ENCODE assay signal across 1 cellular context in genomic region chr2:74507145-74507925, GRCh38.
TF ChIP-seq lines count a peak whose summit lies in the region.

PCGF1 (minus strand) TSS chr2:74507695; CDS start chr2:74507668, 27 bp downstream.

TF ChIP-seq in HepG2, 621 proteins besides CTCF, POLR2A, EP300 and RAD21 (continued from another document and continues in another):
- TF ChIP-seq ZFP82 (CRISPR knock-in tag; IDR thresholded peaks at IDR 0.05; ENCODE audit: borderline replicate concordance) (no peak; the same call in 1 of the 2 replicates), ZNF672 (CRISPR knock-in tag; IDR thresholded peaks at IDR 0.05) (no peak), ADNP (CRISPR knock-in tag; IDR thresholded peaks at IDR 0.05) (no peak), SMAD3 (CRISPR knock-in tag; IDR thresholded peaks at IDR 0.05) (0 out of 2 replicates have a peak, but pooled peaks have one; percentile 15), KLF12 (CRISPR knock-in tag; IDR thresholded peaks at IDR 0.05; ENCODE audit: borderline replicate concordance) (peak; percentile 83; the same call in 1 of the 2 replicates), PAWR (CRISPR knock-in tag; IDR thresholded peaks at IDR 0.05; ENCODE audit: borderline replicate concordance) (0 out of 2 replicates have a peak, but pooled peaks have one; percentile 37), ZFP62 (CRISPR knock-in tag; IDR thresholded peaks at IDR 0.05) (no peak), ZNF670 (CRISPR knock-in tag; IDR thresholded peaks at IDR 0.05; ENCODE audit: borderline replicate concordance) (peak; percentile 56; the same call in 1 of the 2 replicates), FOXC1 (CRISPR knock-in tag; IDR thresholded peaks at IDR 0.05; ENCODE audit: borderline replicate concordance) (0 out of 2 replicates have a peak, but pooled peaks have one; percentile 41), ZNF792 (CRISPR knock-in tag; IDR thresholded peaks at IDR 0.05) (peak; percentile 56; the same call in 1 of the 2 replicates), DNMT1 (CRISPR knock-in tag; IDR thresholded peaks at IDR 0.05) (peak; percentile 98), RNF2 (conservative IDR thresholded peaks at IDR 0.05; ENCODE audit: low read depth) (peak; percentile 59; the same call in 1 of the 2 replicates), NR2F6 (IDR thresholded peaks at IDR 0.05) (peak; percentile 40; the same call in 1 of the 2 replicates), NR2F6 (CRISPR knock-in tag; IDR thresholded peaks at IDR 0.05) (peak; percentile 81), ZNF136 (CRISPR knock-in tag; IDR thresholded peaks at IDR 0.05; ENCODE audit: low read depth) (peak; percentile 79; the same call in 1 of the 2 replicates), ATF7-NPFF (CRISPR knock-in tag; IDR thresholded peaks at IDR 0.05; ENCODE audit: low read depth) (peak; percentile 91), FIP1L1 (IDR thresholded peaks at IDR 0.05; ENCODE audit: borderline replicate concordance, insufficient read depth, low read depth, low read length) (peak; percentile 86; the same call in 1 of the 2 replicates), ZNF296 (CRISPR knock-in tag; conservative IDR thresholded peaks at IDR 0.05) (no peak), PTBP1 (IDR thresholded peaks at IDR 0.05; ENCODE audit: low read depth, low read length, poor library complexity, severe bottlenecking) (peak; percentile 67), HNRNPK (IDR thresholded peaks at IDR 0.05; ENCODE audit: low read depth, low read length, poor library complexity, severe bottlenecking) (peak; percentile 69), ZNF143 (CRISPR knock-in tag; IDR thresholded peaks at IDR 0.05) (peak; percentile 80), MBD4 (IDR thresholded peaks at IDR 0.05; ENCODE audit: borderline replicate concordance, low read length) (no peak), NR2C2 (CRISPR knock-in tag; IDR thresholded peaks at IDR 0.05; ENCODE audit: borderline replicate concordance) (peak; percentile 93), STAT6 (CRISPR knock-in tag; IDR thresholded peaks at IDR 0.05; ENCODE audit: borderline replicate concordance) (peak; percentile 47; the same call in 1 of the 2 replicates), ZNF260 (CRISPR knock-in tag; IDR thresholded peaks at IDR 0.05; ENCODE audit: borderline replicate concordance, low read depth) (no peak; the same call in 1 of the 2 replicates), POGZ (CRISPR knock-in tag; IDR thresholded peaks at IDR 0.05) (peak; percentile 42), THAP8 (CRISPR knock-in tag; IDR thresholded peaks at IDR 0.05; ENCODE audit: borderline replicate concordance) (peak; percentile 27; the same call in 1 of the 2 replicates), ZNF746 (CRISPR knock-in tag; IDR thresholded peaks at IDR 0.05) (peak; percentile 21; the same call in 1 of the 2 replicates), ZNF512B (CRISPR knock-in tag; IDR thresholded peaks at IDR 0.05; ENCODE audit: borderline replicate concordance) (peak; percentile 60; the same call in 1 of the 2 replicates), POLR2G (IDR thresholded peaks at IDR 0.05; ENCODE audit: low read depth, low read length) (peak; percentile 80), GTF3A (CRISPR knock-in tag; conservative IDR thresholded peaks at IDR 0.05) (peak; percentile 89), MTA3 (CRISPR knock-in tag; IDR thresholded peaks at IDR 0.05) (no peak), HNF4A (CRISPR knock-in tag; IDR thresholded peaks at IDR 0.05) (peak; percentile 50), JARID2 (CRISPR knock-in tag; IDR thresholded peaks at IDR 0.05; ENCODE audit: insufficient replicate concordance) (no peak), SMYD3 (CRISPR knock-in tag; IDR thresholded peaks at IDR 0.05) (no peak), ZNF44 (CRISPR knock-in tag; IDR thresholded peaks at IDR 0.05) (peak; percentile 22; the same call in 1 of the 2 replicates), GLI4 (CRISPR knock-in tag; IDR thresholded peaks at IDR 0.05; ENCODE audit: borderline replicate concordance) (no peak; the same call in 1 of the 2 replicates), ZNF382 (CRISPR knock-in tag; IDR thresholded peaks at IDR 0.05; ENCODE audit: borderline replicate concordance) (no peak), ZNF20 (CRISPR knock-in tag; IDR thresholded peaks at IDR 0.05) (no peak)
- TF ChIP-seq, protein P1, sequence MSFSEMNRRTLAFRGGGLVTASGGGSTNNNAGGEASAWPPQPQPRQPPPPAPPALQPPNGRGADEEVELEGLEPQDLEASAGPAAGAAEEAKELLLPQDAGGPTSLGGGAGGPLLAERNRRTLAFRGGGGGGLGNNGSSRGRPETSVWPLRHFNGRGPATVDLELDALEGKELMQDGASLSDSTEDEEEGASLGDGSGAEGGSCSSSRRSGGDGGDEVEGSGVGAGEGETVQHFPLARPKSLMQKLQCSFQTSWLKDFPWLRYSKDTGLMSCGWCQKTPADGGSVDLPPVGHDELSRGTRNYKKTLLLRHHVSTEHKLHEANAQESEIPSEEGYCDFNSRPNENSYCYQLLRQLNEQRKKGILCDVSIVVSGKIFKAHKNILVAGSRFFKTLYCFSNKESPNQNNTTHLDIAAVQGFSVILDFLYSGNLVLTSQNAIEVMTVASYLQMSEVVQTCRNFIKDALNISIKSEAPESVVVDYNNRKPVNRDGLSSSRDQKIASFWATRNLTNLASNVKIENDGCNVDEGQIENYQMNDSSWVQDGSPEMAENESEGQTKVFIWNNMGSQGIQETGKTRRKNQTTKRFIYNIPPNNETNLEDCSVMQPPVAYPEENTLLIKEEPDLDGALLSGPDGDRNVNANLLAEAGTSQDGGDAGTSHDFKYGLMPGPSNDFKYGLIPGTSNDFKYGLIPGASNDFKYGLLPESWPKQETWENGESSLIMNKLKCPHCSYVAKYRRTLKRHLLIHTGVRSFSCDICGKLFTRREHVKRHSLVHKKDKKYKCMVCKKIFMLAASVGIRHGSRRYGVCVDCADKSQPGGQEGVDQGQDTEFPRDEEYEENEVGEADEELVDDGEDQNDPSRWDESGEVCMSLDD (CRISPR knock-in tag; IDR thresholded peaks at IDR 0.05; ENCODE audit: borderline replicate concordance): peak; percentile 96
- TF ChIP-seq, protein P2, sequence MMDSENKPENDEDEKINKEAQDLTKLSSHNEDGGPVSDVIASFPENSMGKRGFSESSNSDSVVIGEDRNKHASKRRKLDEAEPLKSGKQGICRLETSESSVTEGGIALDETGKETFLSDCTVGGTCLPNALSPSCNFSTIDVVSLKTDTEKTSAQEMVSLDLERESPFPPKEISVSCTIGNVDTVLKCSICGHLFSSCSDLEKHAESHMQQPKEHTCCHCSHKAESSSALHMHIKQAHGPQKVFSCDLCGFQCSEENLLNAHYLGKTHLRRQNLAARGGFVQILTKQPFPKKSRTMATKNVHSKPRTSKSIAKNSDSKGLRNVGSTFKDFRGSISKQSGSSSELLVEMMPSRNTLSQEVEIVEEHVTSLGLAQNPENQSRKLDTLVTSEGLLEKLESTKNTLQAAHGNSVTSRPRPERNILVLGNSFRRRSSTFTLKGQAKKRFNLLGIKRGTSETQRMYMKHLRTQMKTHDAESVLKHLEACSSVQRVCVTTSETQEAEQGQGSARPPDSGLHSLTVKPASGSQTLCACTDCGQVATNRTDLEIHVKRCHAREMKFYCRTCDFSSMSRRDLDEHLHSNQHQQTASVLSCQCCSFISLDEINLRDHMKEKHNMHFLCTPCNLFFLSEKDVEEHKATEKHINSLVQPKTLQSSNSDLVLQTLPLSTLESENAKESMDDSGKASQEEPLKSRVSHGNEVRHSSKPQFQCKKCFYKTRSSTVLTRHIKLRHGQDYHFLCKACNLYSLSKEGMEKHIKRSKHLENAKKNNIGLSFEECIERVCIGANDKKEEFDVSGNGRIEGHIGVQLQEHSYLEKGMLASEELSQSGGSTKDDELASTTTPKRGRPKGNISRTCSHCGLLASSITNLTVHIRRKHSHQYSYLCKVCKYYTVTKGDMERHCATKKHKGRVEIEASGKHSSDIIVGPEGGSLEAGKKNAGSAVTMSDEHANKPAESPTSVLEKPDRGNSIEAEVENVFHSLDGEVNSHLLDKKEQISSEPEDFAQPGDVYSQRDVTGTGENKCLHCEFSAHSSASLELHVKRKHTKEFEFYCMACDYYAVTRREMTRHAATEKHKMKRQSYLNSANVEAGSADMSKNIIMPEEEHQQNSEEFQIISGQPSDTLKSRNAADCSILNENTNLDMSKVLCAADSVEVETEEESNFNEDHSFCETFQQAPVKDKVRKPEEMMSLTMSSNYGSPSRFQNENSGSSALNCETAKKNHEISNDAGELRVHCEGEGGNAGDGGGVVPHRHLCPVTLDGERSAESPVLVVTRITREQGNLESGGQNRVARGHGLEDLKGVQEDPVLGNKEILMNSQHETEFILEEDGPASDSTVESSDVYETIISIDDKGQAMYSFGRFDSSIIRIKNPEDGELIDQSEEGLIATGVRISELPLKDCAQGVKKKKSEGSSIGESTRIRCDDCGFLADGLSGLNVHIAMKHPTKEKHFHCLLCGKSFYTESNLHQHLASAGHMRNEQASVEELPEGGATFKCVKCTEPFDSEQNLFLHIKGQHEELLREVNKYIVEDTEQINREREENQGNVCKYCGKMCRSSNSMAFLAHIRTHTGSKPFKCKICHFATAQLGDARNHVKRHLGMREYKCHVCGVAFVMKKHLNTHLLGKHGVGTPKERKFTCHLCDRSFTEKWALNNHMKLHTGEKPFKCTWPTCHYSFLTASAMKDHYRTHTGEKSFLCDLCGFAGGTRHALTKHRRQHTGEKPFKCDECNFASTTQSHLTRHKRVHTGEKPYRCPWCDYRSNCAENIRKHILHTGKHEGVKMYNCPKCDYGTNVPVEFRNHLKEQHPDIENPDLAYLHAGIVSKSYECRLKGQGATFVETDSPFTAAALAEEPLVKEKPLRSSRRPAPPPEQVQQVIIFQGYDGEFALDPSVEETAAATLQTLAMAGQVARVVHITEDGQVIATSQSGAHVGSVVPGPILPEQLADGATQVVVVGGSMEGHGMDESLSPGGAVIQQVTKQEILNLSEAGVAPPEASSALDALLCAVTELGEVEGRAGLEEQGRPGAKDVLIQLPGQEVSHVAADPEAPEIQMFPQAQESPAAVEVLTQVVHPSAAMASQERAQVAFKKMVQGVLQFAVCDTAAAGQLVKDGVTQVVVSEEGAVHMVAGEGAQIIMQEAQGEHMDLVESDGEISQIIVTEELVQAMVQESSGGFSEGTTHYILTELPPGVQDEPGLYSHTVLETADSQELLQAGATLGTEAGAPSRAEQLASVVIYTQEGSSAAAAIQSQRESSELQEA (CRISPR knock-in tag; IDR thresholded peaks at IDR 0.05; ENCODE audit: not compliant biosample characterization): peak; percentile 9
- TF ChIP-seq, protein P3, sequence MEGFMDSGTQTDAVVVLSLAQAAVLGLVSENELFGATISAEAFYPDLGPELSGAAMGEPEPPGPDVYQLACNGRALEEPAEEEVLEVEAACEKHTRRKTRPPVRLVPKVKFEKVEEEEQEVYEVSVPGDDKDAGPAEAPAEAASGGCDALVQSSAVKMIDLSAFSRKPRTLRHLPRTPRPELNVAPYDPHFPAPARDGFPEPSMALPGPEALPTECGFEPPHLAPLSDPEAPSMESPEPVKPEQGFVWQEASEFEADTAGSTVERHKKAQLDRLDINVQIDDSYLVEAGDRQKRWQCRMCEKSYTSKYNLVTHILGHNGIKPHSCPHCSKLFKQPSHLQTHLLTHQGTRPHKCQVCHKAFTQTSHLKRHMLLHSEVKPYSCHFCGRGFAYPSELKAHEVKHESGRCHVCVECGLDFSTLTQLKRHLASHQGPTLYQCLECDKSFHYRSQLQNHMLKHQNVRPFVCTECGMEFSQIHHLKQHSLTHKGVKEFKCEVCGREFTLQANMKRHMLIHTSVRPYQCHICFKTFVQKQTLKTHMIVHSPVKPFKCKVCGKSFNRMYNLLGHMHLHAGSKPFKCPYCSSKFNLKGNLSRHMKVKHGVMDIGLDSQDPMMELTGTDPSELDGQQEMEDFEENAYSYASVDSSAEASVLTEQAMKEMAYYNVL (CRISPR knock-in tag; IDR thresholded peaks at IDR 0.05; ENCODE audit: borderline replicate concordance): no peak
